8 cellular contexts compared by ENCODE assay signal in genomic region chr19:2270157-2270571, GRCh38. TPM values are rescaled to one million over a fixed set of nuclear protein-coding genes. Genes with fewer than 3 reads are reported as not detected.
DNase-seq lines count a peak whose midpoint lies in the region; ATAC-seq and TF ChIP-seq lines count a peak whose summit lies in the region.

No MANE protein-coding gene starts in this region.

- H3K27ac ChIP-seq in right atrium auricular region (peak overlapping the region; percentile 99 to 100), skeletal muscle tissue (ENCODE audit: low read depth, low read length) (peak overlapping the region; percentile 98)

- ATAC-seq in activated T-cell treated with anti-CD3 and anti-CD28 coated beads, Interleukin-2, amount 50 U/mL, for 4 hours: no peak
- ATAC-seq in activated naive CD8-positive, alpha-beta T cell treated with anti-CD3 and anti-CD28 coated beads, Interleukin-2, amount 10 ng/mL, durations not matched to agents 7 days and 5 days (ENCODE audit: low read depth): no peak
- ATAC-seq in HG02798 (IDR thresholded peaks at IDR 0.05; ENCODE audit: poor library complexity, unreplicated experiment): no peak

- H3K9me3 ChIP-seq in right atrium auricular region (no peaks in the 10 kb centered on the region), skeletal muscle tissue (ENCODE audit: control insufficient read depth in 3 of 3, low read length in 3 of 3) (no peaks in the 10 kb centered on the region)

- H3K27me3 Mint-ChIP-seq in activated T-cell treated with anti-CD3 and anti-CD28 coated beads, Interleukin-2, amount 50 U/mL, for 4 hours (ENCODE audit: low read depth): no peaks in the 10 kb centered on the region
- no peaks in the 10 kb centered on the region for H3K27me3 Mint-ChIP-seq in activated naive CD8-positive, alpha-beta T cell treated with anti-CD3 and anti-CD28 coated beads, Interleukin-2, amount 10 ng/mL, durations not matched to agents 7 days and 5 days

- peaks cover 0 to 56% of the 10 kb centered on the region in 2 donors for H3K4me1 ChIP-seq in right atrium auricular region
- H3K4me1 ChIP-seq in skeletal muscle tissue (ENCODE audit: control insufficient read depth in 3 of 3, insufficient read depth in 3 of 3, low read length in 3 of 3): peaks cover 39 to 55% (median 40%) of the 10 kb centered on the region in 3 donors

- TF ChIP-seq CTCF in right atrium auricular region (IDR thresholded peaks at IDR 0.05): no peak

- peak overlapping the region; percentile 95 to 98 (median 97) for H3K9ac ChIP-seq in skeletal muscle tissue (ENCODE audit: low read depth in 1 of 3, low read length in 3 of 3)

- H3K27me3 ChIP-seq in right atrium auricular region (no peaks in the 10 kb centered on the region), skeletal muscle tissue (ENCODE audit: control insufficient read depth in 3 of 3, insufficient read depth in 3 of 3, low read length in 3 of 3) (no peaks in the 10 kb centered on the region)

- peaks cover 31% of the 10 kb centered on the region for H3K36me3 ChIP-seq in right atrium auricular region
- peaks cover 4 to 13% (median 13%) of the 10 kb centered on the region in 3 donors for H3K36me3 ChIP-seq in skeletal muscle tissue (ENCODE audit: control insufficient read depth in 3 of 3, insufficient read depth in 3 of 3, low read length in 3 of 3)

- H3K36me3 Mint-ChIP-seq in activated T-cell treated with anti-CD3 and anti-CD28 coated beads, Interleukin-2, amount 50 U/mL, for 4 hours (ENCODE audit: insufficient read depth): peaks cover 16% of the 10 kb centered on the region
- H3K36me3 Mint-ChIP-seq in activated naive CD8-positive, alpha-beta T cell treated with anti-CD3 and anti-CD28 coated beads, Interleukin-2, amount 10 ng/mL, durations not matched to agents 7 days and 5 days: peaks cover 25% of the 10 kb centered on the region

- POLR2A ChIA-PET in activated naive CD8-positive, alpha-beta T cell treated with anti-CD3 and anti-CD28 coated beads, Interleukin-2, amount 10 ng/mL, durations not matched to agents 7 days and 5 days (lab: Charles Lee): interaction anchor here (0.6 to 7.3 kb wide), 14 partner anchors 9 to 372 kb away, joined by 3 to 71 read pairs (median 4); partner anchors contain the start of genes AMH, AP3D1, GADD45B and JSRP1

- H3K4me1 Mint-ChIP-seq in activated T-cell treated with anti-CD3 and anti-CD28 coated beads, Interleukin-2, amount 50 U/mL, for 4 hours (ENCODE audit: low read depth): peaks cover 37% of the 10 kb centered on the region
- peaks cover 36% of the 10 kb centered on the region for H3K4me1 Mint-ChIP-seq in activated naive CD8-positive, alpha-beta T cell treated with anti-CD3 and anti-CD28 coated beads, Interleukin-2, amount 10 ng/mL, durations not matched to agents 7 days and 5 days

- peak overlapping the region; percentile 79 to 100 for H3K4me3 ChIP-seq in right atrium auricular region
- H3K4me3 ChIP-seq in skeletal muscle tissue (ENCODE audit: low read length in 3 of 3): peak overlapping the region; percentile 86 to 98 (median 97)

- H3K9me3 Mint-ChIP-seq in activated T-cell treated with anti-CD3 and anti-CD28 coated beads, Interleukin-2, amount 50 U/mL, for 4 hours: no peaks in the 10 kb centered on the region
- H3K9me3 Mint-ChIP-seq in activated naive CD8-positive, alpha-beta T cell treated with anti-CD3 and anti-CD28 coated beads, Interleukin-2, amount 10 ng/mL, durations not matched to agents 7 days and 5 days: no peaks in the 10 kb centered on the region

- H3K27ac Mint-ChIP-seq in activated naive CD8-positive, alpha-beta T cell treated with anti-CD3 and anti-CD28 coated beads, Interleukin-2, amount 10 ng/mL, durations not matched to agents 7 days and 5 days: peak overlapping the region; percentile 92

- no peak for DNase-seq in activated T-cell treated with anti-CD3 and anti-CD28 coated beads, Interleukin-2, amount 50 U/mL, for 4 hours
- DNase-seq in activated T-cell treated with anti-CD3 and anti-CD28 coated beads, Interleukin-2, amount 50 U/mL, for 1 hour: no peak
- peak; percentile 59 for DNase-seq in activated naive CD8-positive, alpha-beta T cell treated with anti-CD3 and anti-CD28 coated beads, Interleukin-2, amount 10 ng/mL, durations not matched to agents 7 days and 5 days
- no peak for DNase-seq in right atrium auricular region (ENCODE audit: low spot score)
- no peak for DNase-seq in NCI-H1930 (lab: John Stamatoyannopoulos, UW)
- DNase-seq in SKM-1 treated with dmso at 0.1 percent for 144 hours (lab: John Stamatoyannopoulos, UW; ENCODE audit: unreplicated experiment): no peak

- H3K4me3 Mint-ChIP-seq in activated T-cell treated with anti-CD3 and anti-CD28 coated beads, Interleukin-2, amount 50 U/mL, for 4 hours: peak overlapping the region; percentile 92
- H3K4me3 Mint-ChIP-seq in activated naive CD8-positive, alpha-beta T cell treated with anti-CD3 and anti-CD28 coated beads, Interleukin-2, amount 10 ng/mL, durations not matched to agents 7 days and 5 days: peak overlapping the region; percentile 90

RNA-seq across cellular contexts. Expression of gene PEAK3, which starts 11.8 kb away (rescaled TPM):
- total RNA-seq in activated T-cell treated with anti-CD3 and anti-CD28 coated beads, Interleukin-2, amount 50 U/mL, for 4 hours: under 1 TPM in 1 of 3 donors, not detected in 2; 0.11 TPM
- total RNA-seq in activated naive CD8-positive, alpha-beta T cell treated with anti-CD3 and anti-CD28 coated beads, Interleukin-2, amount 10 ng/mL, durations not matched to agents 7 days and 5 days: under 1 TPM in 1 of 2 experiments, not detected in 1; 0.14 TPM
- total RNA-seq in right atrium auricular region: 1 to 10 TPM; 1.5 to 1.9 TPM
- total RNA-seq in skeletal muscle tissue: not detected

RNA-seq across cellular contexts. Expression of gene JSRP1, which starts 13.9 kb away (rescaled TPM):
- under 1 TPM; 0.63 to 0.95 (median 0.89) TPM for total RNA-seq in activated T-cell treated with anti-CD3 and anti-CD28 coated beads, Interleukin-2, amount 50 U/mL, for 4 hours
- 1 to 10 TPM; 1.1 to 1.4 TPM for total RNA-seq in activated naive CD8-positive, alpha-beta T cell treated with anti-CD3 and anti-CD28 coated beads, Interleukin-2, amount 10 ng/mL, durations not matched to agents 7 days and 5 days
- total RNA-seq in right atrium auricular region (under 1 TPM in 1 of 2 donors, not detected in 1; 0.39 TPM), skeletal muscle tissue (79.3 TPM)

RNA-seq across cellular contexts. Expression of gene AMH, which starts 21.0 kb away (rescaled TPM):
- 1 to 10 TPM; 3.9 to 9.4 (median 5.8) TPM for total RNA-seq in activated T-cell treated with anti-CD3 and anti-CD28 coated beads, Interleukin-2, amount 50 U/mL, for 4 hours
- total RNA-seq in activated naive CD8-positive, alpha-beta T cell treated with anti-CD3 and anti-CD28 coated beads, Interleukin-2, amount 10 ng/mL, durations not matched to agents 7 days and 5 days: 10 to 100 TPM in 1 of 2 experiments, 1 to 10 TPM in 1; 9.7 to 10.4 TPM
- total RNA-seq in right atrium auricular region (under 1 TPM in 1 of 2 donors, not detected in 1; 0.98 TPM), skeletal muscle tissue (0.52 TPM)

RNA-seq across cellular contexts. Expression of gene SF3A2, which starts 33.5 kb away (rescaled TPM):
- 100 to 1,000 TPM; 174 to 195 (median 179) TPM for total RNA-seq in activated T-cell treated with anti-CD3 and anti-CD28 coated beads, Interleukin-2, amount 50 U/mL, for 4 hours
- 100 to 1,000 TPM; 171 TPM for total RNA-seq in activated naive CD8-positive, alpha-beta T cell treated with anti-CD3 and anti-CD28 coated beads, Interleukin-2, amount 10 ng/mL, durations not matched to agents 7 days and 5 days
- total RNA-seq in right atrium auricular region (10 to 100 TPM; 17.3 to 30.4 TPM), skeletal muscle tissue (37.6 TPM)

RNA-seq across cellular contexts. Expression of gene PLEKHJ1, which starts 34.0 kb away (rescaled TPM):
- total RNA-seq in activated T-cell treated with anti-CD3 and anti-CD28 coated beads, Interleukin-2, amount 50 U/mL, for 4 hours: 10 to 100 TPM; 69.0 to 92.2 (median 71.4) TPM
- total RNA-seq in activated naive CD8-positive, alpha-beta T cell treated with anti-CD3 and anti-CD28 coated beads, Interleukin-2, amount 10 ng/mL, durations not matched to agents 7 days and 5 days: 10 to 100 TPM; 69.8 to 71.3 TPM
- total RNA-seq in right atrium auricular region (10 to 100 TPM; 44.1 to 53.0 TPM), skeletal muscle tissue (63.2 TPM)

Comparison
In these comparisons a context has a peak if more than half of its experiments do, and no peak if none do; other contexts are left out.
1. RNA of gene JSRP1, which starts 13.9 kb away (total RNA-seq): 79.3 TPM in skeletal muscle tissue (single experiment); 1.1 to 1.4 TPM in activated naive CD8-positive, alpha-beta T cell treated with anti-CD3 and anti-CD28 coated beads, Interleukin-2, amount 10 ng/mL, durations not matched to agents 7 days and 5 days, 0.63 to 0.95 TPM in activated T-cell treated with anti-CD3 and anti-CD28 coated beads, Interleukin-2, amount 50 U/mL, for 4 hours and 0.39 TPM in right atrium auricular region; every median in the first group is over 10 times any median in the second.